In the genomic region with DNA sequence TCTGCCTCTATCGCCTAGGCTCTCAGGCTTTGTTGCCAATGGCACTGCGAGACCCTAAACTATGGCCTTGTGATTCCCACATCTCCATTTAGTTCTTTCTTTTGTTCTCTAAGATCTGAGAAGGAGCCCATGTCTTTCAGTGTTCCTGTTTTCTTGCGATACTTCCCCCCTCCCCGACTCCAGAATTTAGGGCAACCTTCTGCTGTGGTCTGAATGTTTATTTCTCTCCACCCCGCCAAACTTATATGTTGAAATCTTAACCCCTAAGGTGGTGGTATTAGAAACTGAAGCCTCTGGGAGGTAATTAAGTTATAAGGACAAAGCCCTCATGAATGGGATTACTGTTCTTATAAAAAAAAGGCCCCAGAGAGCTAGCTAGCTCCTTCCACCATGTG, we compare ENCODE assay signal across 9 cellular contexts. TPM values are rescaled to one million over a fixed set of nuclear protein-coding genes. Genes with fewer than 3 reads are reported as not detected.
DNase-seq lines count a peak whose midpoint lies in the region; ATAC-seq, FAIRE-seq and TF ChIP-seq lines count a peak whose summit lies in the region.
"Had no signal": no experiment of that assay in that cellular context is flagged by ENCODE, and none has a peak within 500 bp of the region (broad histone marks: within the 10 kb centered on the region; RNA-seq: fewer than 3 reads in every experiment).

No MANE protein-coding gene starts in this region.

- no peak for TF ChIP-seq CTCF in keratinocyte (optimal IDR thresholded peaks at IDR 0.05 in 1 of 3, IDR thresholded peaks at IDR 0.05 in 1 of 3, conservative IDR thresholded peaks at IDR 0.05 in 1 of 3; ENCODE audit: extremely low read depth in 1 of 3, insufficient read depth in 2 of 3, low read length in 3 of 3)
- TF ChIP-seq CTCF in type B pancreatic cell (conservative IDR thresholded peaks at IDR 0.05), result no peak

- H3K4me1 ChIP-seq in keratinocyte (ENCODE audit: control insufficient read depth, extremely low read depth, insufficient read depth, low read length) (peaks cover 27% of the 10 kb centered on the region), Karpas-422 (ENCODE audit: low read length) (no peaks in the 10 kb centered on the region)

- H4K20me1 ChIP-seq in keratinocyte (ENCODE audit: control insufficient read depth, extremely low read depth, insufficient read depth, low read length) (no peaks in the 10 kb centered on the region), Karpas-422 (ENCODE audit: insufficient read depth, low read depth, low read length) (no peaks in the 10 kb centered on the region)

- H3K27ac Mint-ChIP-seq in activated naive CD4-positive, alpha-beta T cell treated with anti-CD3 and anti-CD28 coated beads for 36 hours, result peak overlapping the region; percentile 91
- H3K27ac Mint-ChIP-seq in activated naive CD8-positive, alpha-beta T cell, result peak overlapping the region; percentile 94
- H3K27ac Mint-ChIP-seq in type B pancreatic cell, result peak overlapping the region; percentile 92

- H2AFZ ChIP-seq in keratinocyte (ENCODE audit: control insufficient read depth, low read length) (peak overlapping the region; percentile 97), Karpas-422 (ENCODE audit: low read length) (no peak overlapping the region)

- CTCF ChIA-PET in activated naive CD4-positive, alpha-beta T cell treated with anti-CD3 and anti-CD28 coated beads for 36 hours (lab: Charles Lee), result interaction anchor here (1.0 kb wide), 1 partner anchor 62 kb away, joined by 3 read pairs; no protein-coding TSS in a partner anchor

- H3K9me1 ChIP-seq in keratinocyte (ENCODE audit: control insufficient read depth, extremely low read depth, insufficient read depth, low read length), result no peaks in the 10 kb centered on the region

- peak overlapping the region; percentile 71 for H3K4me3 Mint-ChIP-seq in activated naive CD4-positive, alpha-beta T cell treated with anti-CD3 and anti-CD28 coated beads for 36 hours
- peak overlapping the region; percentile 86 for H3K4me3 Mint-ChIP-seq in activated naive CD8-positive, alpha-beta T cell
- peak overlapping the region; percentile 77 for H3K4me3 Mint-ChIP-seq in type B pancreatic cell

- ATAC-seq in HG02798 (IDR thresholded peaks at IDR 0.05; ENCODE audit: poor library complexity, unreplicated experiment), result no peak

- H3K9me2 ChIP-seq in Karpas-422 (replicated peaks; ENCODE audit: insufficient read depth, low read length), result no peaks in the 10 kb centered on the region

- FAIRE-seq in keratinocyte (lab: Jason Lieb, UNC), result no peak

- DNase-seq in activated naive CD4-positive, alpha-beta T cell treated with anti-CD3 and anti-CD28 coated beads for 36 hours, result no peak
- no peak for DNase-seq in activated naive CD4-positive, alpha-beta T cell (lab: John Stamatoyannopoulos, UW)
- DNase-seq in keratinocyte (ENCODE audit: low read depth, low spot score), result no peak
- DNase-seq in type B pancreatic cell (ENCODE audit: extremely low spot score, unreplicated experiment), result no peak
- no peak for DNase-seq in iPS-NIHi7 (ENCODE audit: extremely low spot score)
- no peak for DNase-seq in Karpas-422
- DNase-seq: MM.1S had no signal

- dilution Hi-C loops in keratinocyte (cut with MboI; ENCODE audit: extremely low pct_ligation_motif_present, low sequenced_read_pairs), result no loop called here

- peak overlapping the region in 2 of 3 experiments; percentile 33 to 36 for H3K4me3 ChIP-seq in keratinocyte (ENCODE audit: control insufficient read depth in 2 of 3, extremely low read depth in 1 of 3, insufficient read depth in 2 of 3, low read depth in 1 of 3, low read length in 3 of 3)
- H3K4me3 ChIP-seq in Karpas-422 (ENCODE audit: low read length), result no peak overlapping the region

- H3K27me3 ChIP-seq in keratinocyte (ENCODE audit: control insufficient read depth, extremely low read depth, insufficient read depth, low read length) (no peaks in the 10 kb centered on the region), Karpas-422 (ENCODE audit: low read length) (no peaks in the 10 kb centered on the region)

- H3K4me2 ChIP-seq in keratinocyte (ENCODE audit: control insufficient read depth, extremely low read depth, insufficient read depth, low read depth, low read length), result peak overlapping the region; percentile 83
- no peak overlapping the region for H3K4me2 ChIP-seq in Karpas-422 (ENCODE audit: low read depth, low read length, poor library complexity, severe bottlenecking)

- H3K36me3 Mint-ChIP-seq in activated naive CD4-positive, alpha-beta T cell treated with anti-CD3 and anti-CD28 coated beads for 36 hours (ENCODE audit: low read depth), result no peaks in the 10 kb centered on the region
- no peaks in the 10 kb centered on the region for H3K36me3 Mint-ChIP-seq in activated naive CD8-positive, alpha-beta T cell
- no peaks in the 10 kb centered on the region for H3K36me3 Mint-ChIP-seq in type B pancreatic cell

- peaks cover 38% of the 10 kb centered on the region for H3K4me1 Mint-ChIP-seq in activated naive CD4-positive, alpha-beta T cell treated with anti-CD3 and anti-CD28 coated beads for 36 hours (ENCODE audit: low read depth)
- peaks cover 47% of the 10 kb centered on the region for H3K4me1 Mint-ChIP-seq in activated naive CD8-positive, alpha-beta T cell (ENCODE audit: low read depth)
- H3K4me1 Mint-ChIP-seq in type B pancreatic cell (ENCODE audit: unreplicated experiment), result peaks cover 20% of the 10 kb centered on the region

- H3K79me2 ChIP-seq in keratinocyte (ENCODE audit: control insufficient read depth, insufficient read depth, low read length), result no peaks in the 10 kb centered on the region
- H3K79me2 ChIP-seq in Karpas-422 (ENCODE audit: low read length), result no peaks in the 10 kb centered on the region

- no peaks in the 10 kb centered on the region for H3K9me3 ChIP-seq in keratinocyte (ENCODE audit: control insufficient read depth, low read depth, low read length)
- H3K9me3 ChIP-seq in Karpas-422 (ENCODE audit: low read length), result no peaks in the 10 kb centered on the region

- H3K9me3 Mint-ChIP-seq in activated naive CD4-positive, alpha-beta T cell treated with anti-CD3 and anti-CD28 coated beads for 36 hours, result no peaks in the 10 kb centered on the region
- H3K9me3 Mint-ChIP-seq in activated naive CD8-positive, alpha-beta T cell (ENCODE audit: low read depth), result no peaks in the 10 kb centered on the region
- no peaks in the 10 kb centered on the region for H3K9me3 Mint-ChIP-seq in type B pancreatic cell

- H3K27ac ChIP-seq in keratinocyte (ENCODE audit: control insufficient read depth, insufficient read depth, low read length), result peak overlapping the region; percentile 65
- H3K27ac ChIP-seq in Karpas-422 (ENCODE audit: low read length), result no peak overlapping the region

- H3K27me3 Mint-ChIP-seq in activated naive CD4-positive, alpha-beta T cell treated with anti-CD3 and anti-CD28 coated beads for 36 hours (ENCODE audit: low read depth), result no peaks in the 10 kb centered on the region
- H3K27me3 Mint-ChIP-seq in activated naive CD8-positive, alpha-beta T cell, result no peaks in the 10 kb centered on the region
- no peaks in the 10 kb centered on the region for H3K27me3 Mint-ChIP-seq in type B pancreatic cell

- intact Hi-C loops in activated naive CD4-positive, alpha-beta T cell treated with anti-CD3 and anti-CD28 coated beads for 36 hours (cut with micrococcal nuclease), result loop anchor here (1.0 to 10.0 kb wide), 12 partner anchors 18 to 745 kb away; partner anchors contain the start of genes ABHD17B, ANXA1, C9orf85 and ZFAND5

- H3K36me3 ChIP-seq in keratinocyte (ENCODE audit: control insufficient read depth in 2 of 2, extremely low read depth in 1 of 2, insufficient read depth in 2 of 2, low read length in 2 of 2) (no peaks in the 10 kb centered on the region), Karpas-422 (ENCODE audit: insufficient read depth, low read length) (no peaks in the 10 kb centered on the region)

- H3K9ac ChIP-seq in keratinocyte (ENCODE audit: control insufficient read depth, extremely low read depth, insufficient read depth, low read length) (peak overlapping the region; percentile 72), Karpas-422 (ENCODE audit: low read length) (no peak overlapping the region)

RNA-seq across cellular contexts. Expression of gene TMC1, which starts 6.4 kb away (rescaled TPM):
- not detected for total RNA-seq in activated naive CD4-positive, alpha-beta T cell treated with anti-CD3 and anti-CD28 coated beads for 36 hours
- polyA plus RNA-seq in keratinocyte, result 0.05 to 0.24 TPM (median 0.12 TPM) in 3 replicates
- not detected for polyA plus RNA-seq in keratinocyte (2011; ENCODE audit: low read depth)
- not detected in 2 replicates for polyA plus RNA-seq in keratinocyte (2011; cell fraction: cytosol; rRNA removed)
- polyA plus RNA-seq in keratinocyte (2011; cell fraction: nucleus; rRNA removed), result 0.08 and 0.32 TPM in 2 replicates
- polyA plus RNA-seq in keratinocyte (2012; ENCODE audit: low replicate concordance), result not detected in 2 replicates
- 1.3 TPM in 1 of 3 replicates, not detected in the others for polyA minus RNA-seq in keratinocyte
- polyA minus RNA-seq in keratinocyte (2011; cell fraction: cytosol; rRNA and poly(A)+ RNA removed), result not detected
- polyA minus RNA-seq in keratinocyte (2011; cell fraction: nucleus; rRNA and poly(A)+ RNA removed), result not detected in 2 replicates
- total RNA-seq in type B pancreatic cell (ENCODE audit: low replicate concordance), result not detected in 2 replicates
- not detected in 2 replicates for total RNA-seq in Karpas-422 (2014; rRNA removed; shearing (Covaris generic); ENCODE audit: low replicate concordance)
